In the genomic region with DNA sequence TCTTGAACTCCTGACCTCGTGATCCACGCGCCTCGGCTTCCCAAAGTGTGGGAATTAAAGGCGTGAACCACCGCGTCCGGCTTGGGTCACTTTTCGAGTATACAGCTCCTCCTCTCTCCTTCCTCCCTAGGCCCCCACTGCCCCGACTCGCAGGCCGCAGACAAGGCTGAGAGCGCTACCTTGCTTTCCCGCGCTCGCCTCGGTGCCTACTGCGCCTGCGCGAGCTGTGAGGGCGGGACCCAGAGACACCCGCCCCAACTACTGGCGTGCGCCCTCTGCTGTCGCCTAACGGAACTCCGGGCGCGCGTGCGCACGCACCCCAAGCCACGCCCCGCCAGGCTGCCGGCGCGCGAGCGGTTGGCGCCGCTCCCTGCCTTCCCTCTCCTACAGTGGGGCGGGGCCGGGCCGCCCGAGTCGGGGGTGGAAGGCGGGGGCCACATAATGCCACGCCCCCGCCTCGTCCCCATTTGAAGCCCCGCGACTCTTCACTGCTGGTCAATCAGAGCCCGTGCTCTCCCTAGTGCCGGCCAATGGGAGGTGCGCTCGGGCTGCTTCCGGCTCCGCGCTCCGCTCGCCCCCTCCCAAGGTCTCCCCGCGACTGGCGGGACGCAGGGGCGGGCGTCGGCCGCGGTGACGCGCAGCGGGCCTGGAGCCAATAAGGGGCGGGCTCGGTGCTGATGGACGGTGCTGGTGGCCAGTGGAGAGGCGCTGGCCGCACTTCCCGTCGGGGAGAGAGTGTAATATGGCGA, we compare ENCODE assay signal across 1 cellular context.
A peak's percentile ranks its signal among the peaks of the same experiment; 100 is the strongest.
TF ChIP-seq lines count a peak whose summit lies in the region.

A gene (plus strand): TSS at position 730 of the 749 bp plus-strand sequence. CDS start 13 bp downstream, at position 743.

TF ChIP-seq in HepG2, 621 proteins besides CTCF, POLR2A, EP300 and RAD21 (continued from another document):
- TF ChIP-seq, protein P1, sequence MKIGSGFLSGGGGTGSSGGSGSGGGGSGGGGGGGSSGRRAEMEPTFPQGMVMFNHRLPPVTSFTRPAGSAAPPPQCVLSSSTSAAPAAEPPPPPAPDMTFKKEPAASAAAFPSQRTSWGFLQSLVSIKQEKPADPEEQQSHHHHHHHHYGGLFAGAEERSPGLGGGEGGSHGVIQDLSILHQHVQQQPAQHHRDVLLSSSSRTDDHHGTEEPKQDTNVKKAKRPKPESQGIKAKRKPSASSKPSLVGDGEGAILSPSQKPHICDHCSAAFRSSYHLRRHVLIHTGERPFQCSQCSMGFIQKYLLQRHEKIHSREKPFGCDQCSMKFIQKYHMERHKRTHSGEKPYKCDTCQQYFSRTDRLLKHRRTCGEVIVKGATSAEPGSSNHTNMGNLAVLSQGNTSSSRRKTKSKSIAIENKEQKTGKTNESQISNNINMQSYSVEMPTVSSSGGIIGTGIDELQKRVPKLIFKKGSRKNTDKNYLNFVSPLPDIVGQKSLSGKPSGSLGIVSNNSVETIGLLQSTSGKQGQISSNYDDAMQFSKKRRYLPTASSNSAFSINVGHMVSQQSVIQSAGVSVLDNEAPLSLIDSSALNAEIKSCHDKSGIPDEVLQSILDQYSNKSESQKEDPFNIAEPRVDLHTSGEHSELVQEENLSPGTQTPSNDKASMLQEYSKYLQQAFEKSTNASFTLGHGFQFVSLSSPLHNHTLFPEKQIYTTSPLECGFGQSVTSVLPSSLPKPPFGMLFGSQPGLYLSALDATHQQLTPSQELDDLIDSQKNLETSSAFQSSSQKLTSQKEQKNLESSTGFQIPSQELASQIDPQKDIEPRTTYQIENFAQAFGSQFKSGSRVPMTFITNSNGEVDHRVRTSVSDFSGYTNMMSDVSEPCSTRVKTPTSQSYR (CRISPR knock-in tag; IDR thresholded peaks at IDR 0.05; ENCODE audit: borderline replicate concordance) = no peak
- TF ChIP-seq TSC22D2 (CRISPR knock-in tag; IDR thresholded peaks at IDR 0.05; ENCODE audit: borderline replicate concordance) (peak; percentile 38; the same call in 1 of the 2 replicates), ZNF569 (CRISPR knock-in tag; IDR thresholded peaks at IDR 0.05; ENCODE audit: borderline replicate concordance) (no peak), ZNF34 (CRISPR knock-in tag; IDR thresholded peaks at IDR 0.05; ENCODE audit: borderline replicate concordance) (no peak), KLF12 (CRISPR knock-in tag; IDR thresholded peaks at IDR 0.05; ENCODE audit: borderline replicate concordance) (no peak), ZMYM3 (CRISPR knock-in tag; IDR thresholded peaks at IDR 0.05) (peak; percentile 87), ZNF670 (CRISPR knock-in tag; IDR thresholded peaks at IDR 0.05; ENCODE audit: borderline replicate concordance) (no peak; the same call in 1 of the 2 replicates), ZNF567 (CRISPR knock-in tag; IDR thresholded peaks at IDR 0.05; ENCODE audit: borderline replicate concordance) (peak; percentile 81; the same call in 1 of the 2 replicates), PHB2 (IDR thresholded peaks at IDR 0.05; ENCODE audit: partially characterized antibody) (no peak), FLYWCH1 (CRISPR knock-in tag; IDR thresholded peaks at IDR 0.05) (no peak), KLF13 (CRISPR knock-in tag; IDR thresholded peaks at IDR 0.05) (no peak), SRSF1 (optimal IDR thresholded peaks at IDR 0.05; ENCODE audit: low read depth, low read length) (no peak), MAZ (IDR thresholded peaks at IDR 0.05; ENCODE audit: borderline replicate concordance, low read depth, low read length) (peak; percentile 93; the same call in 1 of the 2 replicates), MAZ (CRISPR knock-in tag; IDR thresholded peaks at IDR 0.05; ENCODE audit: low read depth) (peak; percentile 98)
- TF ChIP-seq, protein P2, sequence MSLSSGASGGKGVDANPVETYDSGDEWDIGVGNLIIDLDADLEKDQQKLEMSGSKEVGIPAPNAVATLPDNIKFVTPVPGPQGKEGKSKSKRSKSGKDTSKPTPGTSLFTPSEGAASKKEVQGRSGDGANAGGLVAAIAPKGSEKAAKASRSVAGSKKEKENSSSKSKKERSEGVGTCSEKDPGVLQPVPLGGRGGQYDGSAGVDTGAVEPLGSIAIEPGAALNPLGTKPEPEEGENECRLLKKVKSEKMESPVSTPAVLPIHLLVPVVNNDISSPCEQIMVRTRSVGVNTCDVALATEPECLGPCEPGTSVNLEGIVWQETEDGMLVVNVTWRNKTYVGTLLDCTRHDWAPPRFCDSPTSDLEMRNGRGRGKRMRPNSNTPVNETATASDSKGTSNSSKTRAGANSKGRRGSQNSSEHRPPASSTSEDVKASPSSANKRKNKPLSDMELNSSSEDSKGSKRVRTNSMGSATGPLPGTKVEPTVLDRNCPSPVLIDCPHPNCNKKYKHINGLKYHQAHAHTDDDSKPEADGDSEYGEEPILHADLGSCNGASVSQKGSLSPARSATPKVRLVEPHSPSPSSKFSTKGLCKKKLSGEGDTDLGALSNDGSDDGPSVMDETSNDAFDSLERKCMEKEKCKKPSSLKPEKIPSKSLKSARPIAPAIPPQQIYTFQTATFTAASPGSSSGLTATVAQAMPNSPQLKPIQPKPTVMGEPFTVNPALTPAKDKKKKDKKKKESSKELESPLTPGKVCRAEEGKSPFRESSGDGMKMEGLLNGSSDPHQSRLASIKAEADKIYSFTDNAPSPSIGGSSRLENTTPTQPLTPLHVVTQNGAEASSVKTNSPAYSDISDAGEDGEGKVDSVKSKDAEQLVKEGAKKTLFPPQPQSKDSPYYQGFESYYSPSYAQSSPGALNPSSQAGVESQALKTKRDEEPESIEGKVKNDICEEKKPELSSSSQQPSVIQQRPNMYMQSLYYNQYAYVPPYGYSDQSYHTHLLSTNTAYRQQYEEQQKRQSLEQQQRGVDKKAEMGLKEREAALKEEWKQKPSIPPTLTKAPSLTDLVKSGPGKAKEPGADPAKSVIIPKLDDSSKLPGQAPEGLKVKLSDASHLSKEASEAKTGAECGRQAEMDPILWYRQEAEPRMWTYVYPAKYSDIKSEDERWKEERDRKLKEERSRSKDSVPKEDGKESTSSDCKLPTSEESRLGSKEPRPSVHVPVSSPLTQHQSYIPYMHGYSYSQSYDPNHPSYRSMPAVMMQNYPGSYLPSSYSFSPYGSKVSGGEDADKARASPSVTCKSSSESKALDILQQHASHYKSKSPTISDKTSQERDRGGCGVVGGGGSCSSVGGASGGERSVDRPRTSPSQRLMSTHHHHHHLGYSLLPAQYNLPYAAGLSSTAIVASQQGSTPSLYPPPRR (CRISPR knock-in tag; IDR thresholded peaks at IDR 0.05; ENCODE audit: borderline replicate concordance) = peak; percentile 42; the same call in 1 of the 2 replicates
TF ChIP-seq in HepG2: peak in this region for 248.
